Comparison of ENCODE assay signal across 23 cellular contexts in the genomic region with DNA sequence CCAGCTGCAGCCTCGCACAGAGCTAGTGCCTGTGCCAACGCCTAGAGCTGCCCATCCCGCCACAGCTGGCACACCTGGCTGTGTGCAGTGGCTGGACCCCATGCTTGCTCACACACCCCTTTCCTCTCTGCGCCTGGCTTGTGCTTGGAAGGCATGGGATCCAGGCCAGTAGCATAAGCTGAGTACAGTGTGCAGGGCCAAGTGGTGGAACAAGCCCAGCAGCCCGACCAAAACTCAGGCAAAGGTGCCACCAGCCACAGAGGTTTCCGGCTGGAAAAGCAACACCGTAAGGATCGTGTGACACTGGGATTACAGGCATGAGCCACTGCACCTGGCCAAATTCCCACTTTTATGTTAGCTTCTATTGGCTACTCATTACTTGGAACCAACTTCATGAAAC. TPM values are rescaled to one million over a fixed set of nuclear protein-coding genes. Genes with fewer than 3 reads are reported as not detected.
DNase-seq lines count a peak whose midpoint lies in the region; ATAC-seq, FAIRE-seq and TF ChIP-seq lines count a peak whose summit lies in the region.
"Had no signal": no experiment of that assay in that cellular context is flagged by ENCODE, and none has a peak within 500 bp of the region (broad histone marks: within the 10 kb centered on the region; RNA-seq: fewer than 3 reads in every experiment).

No MANE protein-coding gene starts in this region.

- no peak overlapping the region for H2AK5ac ChIP-seq in neuronal stem cell (ENCODE audit: low read depth, low read length)

- peak overlapping the region; percentile 25 for H3K9ac ChIP-seq in neuronal stem cell (ENCODE audit: low read depth, low read length, poor library complexity)
- H3K9ac ChIP-seq: BLaER1 treated with 17β-estradiol and CSF1 and Interleukin-3, amounts not matched to agents 10 nM and 100 nM had no signal

- no peak for TF ChIP-seq CTCF in BE2C (IDR thresholded peaks at IDR 0.05; ENCODE audit: low read depth, low read length)

- H3K4ac ChIP-seq in neuronal stem cell (ENCODE audit: low read length) = no peak overlapping the region

- no peak overlapping the region for H3K4me2 ChIP-seq in neuronal stem cell (ENCODE audit: insufficient read depth, low read length, poor library complexity, severe bottlenecking)
- H3K4me2 ChIP-seq: BLaER1 treated with 17β-estradiol and CSF1 and Interleukin-3, amounts not matched to agents 10 nM and 100 nM had no signal

- in situ Hi-C loops in G401 (cut with HindIII; ENCODE audit: low sequenced_read_pairs) = no loop called here

- no peak for ATAC-seq in HG03520 (IDR thresholded peaks at IDR 0.05; ENCODE audit: unreplicated experiment)
- no peak for ATAC-seq in GM18520 (IDR thresholded peaks at IDR 0.05; ENCODE audit: unreplicated experiment)
- ATAC-seq: CD8-positive, alpha-beta T cell; GM12878 had no signal

- H3K79me1 ChIP-seq in neuronal stem cell (ENCODE audit: low read depth, low read length) = peaks cover 2% of the 10 kb centered on the region

- peak overlapping the region; percentile 10 for H4K91ac ChIP-seq in neuronal stem cell (ENCODE audit: low read depth, low read length, poor library complexity)

- no peaks in the 10 kb centered on the region for H3K4me1 ChIP-seq in neuronal stem cell (ENCODE audit: control insufficient read depth in 2 of 2, insufficient read depth in 1 of 2, low read depth in 1 of 2, low read length in 2 of 2)
- H3K4me1 ChIP-seq in BE2C = peaks cover 2% of the 10 kb centered on the region
- H3K4me1 ChIP-seq: Caco-2 had no signal

- H3K36me3 ChIP-seq in neuronal stem cell (replicated peaks in 1 of 2; ENCODE audit: control insufficient read depth in 2 of 2, insufficient read depth in 2 of 2, low read length in 2 of 2) (peaks cover 21 to 91% of the 10 kb centered on the region in 2 donors), BE2C (peaks cover 80% of the 10 kb centered on the region)
- H3K36me3 ChIP-seq: BLaER1 treated with 17β-estradiol and CSF1 and Interleukin-3, amounts not matched to agents 10 nM and 100 nM had no signal

- H3K14ac ChIP-seq in neuronal stem cell (ENCODE audit: low read length) = no peak overlapping the region

- no peak overlapping the region for H2BK12ac ChIP-seq in neuronal stem cell (ENCODE audit: low read length)

- no peak overlapping the region for H4K8ac ChIP-seq in neuronal stem cell (ENCODE audit: low read depth, low read length)

- no peaks in the 10 kb centered on the region for H3K27me3 ChIP-seq in neuronal stem cell (ENCODE audit: control insufficient read depth in 3 of 3, insufficient read depth in 3 of 3, low read depth in 1 of 3, low read length in 3 of 3)
- H3K27me3 ChIP-seq in BE2C = no peaks in the 10 kb centered on the region
- H3K27me3 ChIP-seq: BLaER1 treated with 17β-estradiol and CSF1 and Interleukin-3, amounts not matched to agents 10 nM and 100 nM had no signal

- peak; percentile 50 for FAIRE-seq in urothelium cell line (lab: Jason Lieb, UNC)
- FAIRE-seq: A204.1, D721Med, GM12878, GM12892, GM18507, GM19239 had no signal

- H3K27ac ChIP-seq in neuronal stem cell (replicated peaks; ENCODE audit: low read length) = no peak overlapping the region
- H3K27ac ChIP-seq: BLaER1 treated with 17β-estradiol and CSF1 and Interleukin-3, amounts not matched to agents 10 nM and 100 nM; C4-2B had no signal

- DNase-seq in G401 (ENCODE audit: low spot score) = peak; percentile 72
- peak; percentile 56 for DNase-seq in cerebellar cortex (ENCODE audit: low spot score)
- no peak for DNase-seq in neuronal stem cell (ENCODE audit: low spot score)
- no peak for DNase-seq in urothelium cell line (ENCODE audit: low spot score)
- no peak for DNase-seq in BE2C
- DNase-seq: 8988T; ACHN; Caco-2; Calu3; CD4-positive, alpha-beta T cell; CD8-positive, alpha-beta T cell; DMS79 treated with DMSO at 0.1 percent for 48 hours; GDM1 had no signal

- no CpG with 5 or more reads among the region's 8 CpGs for WGBS in neuronal stem cell (ENCODE audit: extremely low coverage in 2 of 2, insufficient read length in 2 of 2, insufficient replicate concordance in 1 of 2), 2 donors

- H3K23ac ChIP-seq in neuronal stem cell (ENCODE audit: low read depth, low read length, poor library complexity) = peak overlapping the region; percentile 73

- no peak overlapping the region for H2AFZ ChIP-seq in neuronal stem cell (ENCODE audit: low read length)

- no peak overlapping the region for H3K18ac ChIP-seq in neuronal stem cell (ENCODE audit: low read length)

- no peaks in the 10 kb centered on the region for H3K9me3 ChIP-seq in neuronal stem cell (replicated peaks in 1 of 2; ENCODE audit: control insufficient read depth in 2 of 2, insufficient read depth in 1 of 2, low read depth in 1 of 2, low read length in 2 of 2)
- no peaks in the 10 kb centered on the region for H3K9me3 ChIP-seq in BE2C
- H3K9me3 ChIP-seq: Caco-2 had no signal

- no peak overlapping the region for H2BK120ac ChIP-seq in neuronal stem cell (ENCODE audit: low read depth, low read length)

- H3K4me3 ChIP-seq in neuronal stem cell (ENCODE audit: low read length in 2 of 2) = no peak overlapping the region
- H3K4me3 ChIP-seq in BE2C (ENCODE audit: low read depth, low read length) = no peak overlapping the region
- H3K4me3 ChIP-seq: BLaER1 treated with 17β-estradiol and CSF1 and Interleukin-3, amounts not matched to agents 10 nM and 100 nM; GM12878 had no signal

- H2BK5ac ChIP-seq in neuronal stem cell (ENCODE audit: low read length) = no peak overlapping the region

- H2BK15ac ChIP-seq in neuronal stem cell (ENCODE audit: low read length) = no peak overlapping the region

RNA-seq across cellular contexts. Expression of a gene that starts 38.4 kb away (rescaled TPM):
- total RNA-seq in G401 (2014; rRNA removed; shearing (Covaris generic)) = 77.4 and 101 TPM in 2 replicates
- 55.6 TPM for polyA plus RNA-seq in neuronal stem cell (2013, experiment 1 of 2)
- polyA plus RNA-seq in neuronal stem cell (2013, experiment 2 of 2) = 56.6 TPM
- polyA plus RNA-seq in BE2C (2012; ENCODE audit: insufficient read depth, insufficient read length, low read depth) = 90.4 TPM

Comparison
In these comparisons a context has a peak if more than half of its experiments do, and no peak if none do; other contexts are left out.
1. DNase-seq: peak in G401 (single experiment) and cerebellar cortex (single experiment); none in neuronal stem cell (single experiment), urothelium cell line (single experiment) and BE2C (single experiment).